In the genomic region with DNA sequence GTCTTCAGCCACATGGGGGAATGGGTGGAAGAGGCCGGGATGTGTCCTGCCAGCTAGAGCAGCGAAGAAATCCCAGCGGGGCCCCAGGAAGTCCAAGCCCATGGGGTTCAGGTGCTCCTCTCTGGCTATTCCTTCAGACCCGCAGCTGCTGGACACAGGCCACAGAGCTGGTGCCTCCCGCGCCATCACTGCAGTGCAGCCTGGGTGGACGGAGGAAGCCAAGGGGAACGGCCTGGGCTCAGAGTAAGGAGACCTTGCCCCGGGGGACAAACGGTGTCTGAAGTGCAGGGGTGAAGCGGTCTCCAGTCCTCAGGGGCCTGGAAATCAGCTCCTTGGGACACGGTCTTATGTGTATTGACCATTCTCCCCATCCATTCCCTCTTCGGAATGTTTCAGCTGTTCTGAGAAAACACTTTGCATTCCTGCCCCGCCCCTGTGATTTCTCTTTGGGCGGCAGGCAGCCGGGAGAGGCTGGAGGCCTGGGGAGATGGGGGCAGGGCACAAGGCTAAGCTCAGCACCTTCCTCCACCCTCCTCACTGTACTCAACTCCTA, we compare ENCODE assay signal across 12 cellular contexts. TPM values are rescaled to one million over a fixed set of nuclear protein-coding genes. Genes with fewer than 3 reads are reported as not detected.
A peak's percentile ranks its signal among the peaks of the same experiment; 100 is the strongest.
DNase-seq lines count a peak whose midpoint lies in the region; ATAC-seq, FAIRE-seq and TF ChIP-seq lines count a peak whose summit lies in the region.
"Had no signal": no experiment of that assay in that cellular context is flagged by ENCODE, and none has a peak within 500 bp of the region (broad histone marks: within the 10 kb centered on the region; RNA-seq: fewer than 3 reads in every experiment).

No MANE protein-coding gene starts in this region.

- ATAC-seq in A549: peak; percentile 14; a peak in 2 of 6 replicates
- ATAC-seq in RWPE2 (ENCODE audit: low read depth): peak; percentile 67
- peak; percentile 10 for ATAC-seq in foreskin keratinocyte
- peak; percentile 62 for ATAC-seq in omental fat pad (ENCODE audit: low FRiP score)
- no peak for ATAC-seq in GM19397 (IDR thresholded peaks at IDR 0.05; ENCODE audit: unreplicated experiment)
- no peak for ATAC-seq in HG03045 (IDR thresholded peaks at IDR 0.05; ENCODE audit: unreplicated experiment)

- CTCF ChIA-PET in A549 (lab: Yijun Ruan, JAX): interaction anchor here (2.7 to 4.7 kb wide), 2 partner anchors 8 to 12 kb away, joined by 15 to 26 read pairs; no protein-coding TSS in a partner anchor

- 57% methylated on average over 12 of the region's 16 CpGs for WGBS in A549 (ENCODE audit: missing lambda C conversion rate)

- peak in 1 of 2 experiments; percentile 30 for DNase-seq in A549 (ENCODE audit: low read depth in 1 of 2, low spot score in 1 of 2)
- DNase-seq in RWPE2 (ENCODE audit: low spot score): no peak
- peak in 1 of 2 donors; percentile 36 for DNase-seq in foreskin keratinocyte
- DNase-seq in omental fat pad (ENCODE audit: low spot score): no peak
- DNase-seq in HPDE6-E6E7 (ENCODE audit: extremely low spot score): no peak
- no peak for DNase-seq in WERI-Rb-1
- DNase-seq: KG1 had no signal

- H3K27ac ChIP-seq in A549 (peak overlapping the region in 1 of 2 experiments; percentile 49; a peak in 1 of 6 replicates), RWPE2 (ENCODE audit: poor library complexity, severe bottlenecking) (no peak overlapping the region), foreskin keratinocyte (no peak overlapping the region), WERI-Rb-1 (no peak overlapping the region)
- H3K27ac ChIP-seq: BLaER1 had no signal

- H3K4me3 ChIP-seq in A549 (no peak overlapping the region), RWPE2 (ENCODE audit: severe bottlenecking) (no peak overlapping the region), WERI-Rb-1 (ENCODE audit: low read depth, low read length) (no peak overlapping the region)
- H3K4me3 ChIP-seq: BLaER1, right lobe of liver had no signal

- H3K36me3 ChIP-seq in RWPE2 (ENCODE audit: low read depth) (no peaks in the 10 kb centered on the region), WERI-Rb-1 (peaks cover 9% of the 10 kb centered on the region)

- POLR2A ChIA-PET in A549 (lab: Yijun Ruan, JAX): interaction anchor here (1.4 to 1.8 kb wide), 2 partner anchors 11 to 121 kb away, joined by 4 to 6 read pairs; no protein-coding TSS in a partner anchor

- H3K4me1 ChIP-seq in A549 (peaks cover 22% of the 10 kb centered on the region), RWPE2 (ENCODE audit: insufficient read depth, poor library complexity, severe bottlenecking) (peaks cover 15% of the 10 kb centered on the region), foreskin keratinocyte (no peaks in the 10 kb centered on the region)

- no peak for TF ChIP-seq RAD21 in A549 (conservative IDR thresholded peaks at IDR 0.05 in 1 of 2, IDR thresholded peaks at IDR 0.05 in 1 of 2)

- TF ChIP-seq CTCF in A549 (IDR thresholded peaks at IDR 0.05) (no peak), RWPE2 (IDR thresholded peaks at IDR 0.05; ENCODE audit: poor library complexity, severe bottlenecking) (no peak), foreskin keratinocyte (conservative IDR thresholded peaks at IDR 0.05) (no peak), omental fat pad (IDR thresholded peaks at IDR 0.05) (no peak), WERI-Rb-1 (IDR thresholded peaks at IDR 0.05; ENCODE audit: low read depth, low read length) (no peak)

- H3K27me3 ChIP-seq in RWPE2 (ENCODE audit: insufficient read depth, poor library complexity, severe bottlenecking) (no peaks in the 10 kb centered on the region), foreskin keratinocyte (peaks cover 5% of the 10 kb centered on the region), WERI-Rb-1 (ENCODE audit: insufficient read depth, low read depth, severe bottlenecking) (no peaks in the 10 kb centered on the region)
- H3K27me3 ChIP-seq: BLaER1, right lobe of liver had no signal

- H3K4me2 ChIP-seq in A549: 0 out of 3 replicates have a peak overlapping the region, but pooled peaks have one; percentile 14

- H3K9me3 ChIP-seq in A549 (no peaks in the 10 kb centered on the region), RWPE2 (ENCODE audit: severe bottlenecking) (no peaks in the 10 kb centered on the region), WERI-Rb-1 (ENCODE audit: severe bottlenecking) (no peaks in the 10 kb centered on the region)
- H3K9me3 ChIP-seq: BLaER1, right lobe of liver had no signal

- no peak for TF ChIP-seq POLR2A in A549 (IDR thresholded peaks at IDR 0.05; ENCODE audit: low read length)

- TF ChIP-seq EP300 in A549 (IDR thresholded peaks at IDR 0.05): no peak

- FAIRE-seq in A549 (lab: Jason Lieb, UNC): no peak

TF ChIP-seq in A549, 52 proteins besides CTCF, POLR2A, EP300 and RAD21 (continues in another document):
- TF ChIP-seq, protein P1, sequence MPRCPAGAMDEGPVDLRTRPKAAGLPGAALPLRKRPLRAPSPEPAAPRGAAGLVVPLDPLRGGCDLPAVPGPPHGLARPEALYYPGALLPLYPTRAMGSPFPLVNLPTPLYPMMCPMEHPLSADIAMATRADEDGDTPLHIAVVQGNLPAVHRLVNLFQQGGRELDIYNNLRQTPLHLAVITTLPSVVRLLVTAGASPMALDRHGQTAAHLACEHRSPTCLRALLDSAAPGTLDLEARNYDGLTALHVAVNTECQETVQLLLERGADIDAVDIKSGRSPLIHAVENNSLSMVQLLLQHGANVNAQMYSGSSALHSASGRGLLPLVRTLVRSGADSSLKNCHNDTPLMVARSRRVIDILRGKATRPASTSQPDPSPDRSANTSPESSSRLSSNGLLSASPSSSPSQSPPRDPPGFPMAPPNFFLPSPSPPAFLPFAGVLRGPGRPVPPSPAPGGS (IDR thresholded peaks at IDR 0.05): no peak
- TF ChIP-seq FOSL2 (IDR thresholded peaks at IDR 0.05): no peak
- TF ChIP-seq FOSL2 (CRISPR knock-in tag; IDR thresholded peaks at IDR 0.05): no peak
- no peak for TF ChIP-seq EHF (CRISPR knock-in tag; IDR thresholded peaks at IDR 0.05)
- TF ChIP-seq, protein P2, sequence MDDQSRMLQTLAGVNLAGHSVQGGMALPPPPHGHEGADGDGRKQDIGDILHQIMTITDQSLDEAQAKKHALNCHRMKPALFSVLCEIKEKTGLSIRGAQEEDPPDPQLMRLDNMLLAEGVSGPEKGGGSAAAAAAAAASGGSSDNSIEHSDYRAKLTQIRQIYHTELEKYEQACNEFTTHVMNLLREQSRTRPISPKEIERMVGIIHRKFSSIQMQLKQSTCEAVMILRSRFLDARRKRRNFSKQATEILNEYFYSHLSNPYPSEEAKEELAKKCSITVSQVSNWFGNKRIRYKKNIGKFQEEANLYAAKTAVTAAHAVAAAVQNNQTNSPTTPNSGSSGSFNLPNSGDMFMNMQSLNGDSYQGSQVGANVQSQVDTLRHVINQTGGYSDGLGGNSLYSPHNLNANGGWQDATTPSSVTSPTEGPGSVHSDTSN (IDR thresholded peaks at IDR 0.05): no peak
- TF ChIP-seq HOXB5 (CRISPR knock-in tag; IDR thresholded peaks at IDR 0.05): no peak
- TF ChIP-seq, protein P3, sequence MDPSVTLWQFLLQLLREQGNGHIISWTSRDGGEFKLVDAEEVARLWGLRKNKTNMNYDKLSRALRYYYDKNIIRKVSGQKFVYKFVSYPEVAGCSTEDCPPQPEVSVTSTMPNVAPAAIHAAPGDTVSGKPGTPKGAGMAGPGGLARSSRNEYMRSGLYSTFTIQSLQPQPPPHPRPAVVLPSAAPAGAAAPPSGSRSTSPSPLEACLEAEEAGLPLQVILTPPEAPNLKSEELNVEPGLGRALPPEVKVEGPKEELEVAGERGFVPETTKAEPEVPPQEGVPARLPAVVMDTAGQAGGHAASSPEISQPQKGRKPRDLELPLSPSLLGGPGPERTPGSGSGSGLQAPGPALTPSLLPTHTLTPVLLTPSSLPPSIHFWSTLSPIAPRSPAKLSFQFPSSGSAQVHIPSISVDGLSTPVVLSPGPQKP (IDR thresholded peaks at IDR 0.05; ENCODE audit: low read depth, low read length): no peak
- no peak for TF ChIP-seq JUN (IDR thresholded peaks at IDR 0.05)
- TF ChIP-seq HEYL (CRISPR knock-in tag; IDR thresholded peaks at IDR 0.05): no peak
- no peak for TF ChIP-seq HDAC2 (IDR thresholded peaks at IDR 0.05)
- no peak for TF ChIP-seq NFE2L2 (conservative IDR thresholded peaks at IDR 0.05; ENCODE audit: low read length)
- TF ChIP-seq RFX5 (IDR thresholded peaks at IDR 0.05): no peak

RNA-seq across cellular contexts. Expression of a gene that starts 18.4 kb away (rescaled TPM):
- polyA plus RNA-seq in A549 (2011; rRNA removed) (4.5 and 5.0 TPM in 2 replicates), A549 (2017; fragmentation: RNase III; extraction: RNeasy Plus Mini Kit Qiagen cat#74134 plus additional on column Dnase treatment) (4.1 to 5.3 TPM (median 5.2 TPM) in 3 replicates), foreskin keratinocyte (3.4 and 4.1 TPM in 2 replicates)
- 2.9 and 3.6 TPM in 2 replicates for polyA plus RNA-seq in A549 (2012; cell fraction: cytosol; rRNA removed)
- 7.7 and 8.1 TPM in 2 replicates for polyA plus RNA-seq in A549 (2012; cell fraction: nucleus; rRNA removed)
- 10.9 and 12.7 TPM in 2 replicates for polyA minus RNA-seq in A549 (2011; rRNA and poly(A)+ RNA removed)
- total RNA-seq in foreskin keratinocyte (10.2 and 11.5 TPM in 2 replicates), omental fat pad (10 to 100 TPM; 28.9 to 44.8 (median 36.0) TPM)

RNA-seq across cellular contexts. Expression of a gene that starts 18.7 kb away (rescaled TPM):
- polyA plus RNA-seq in A549 (2011; rRNA removed): 5.7 and 8.2 TPM in 2 replicates
- 3.3 and 4.1 TPM in 2 replicates for polyA plus RNA-seq in A549 (2012; cell fraction: cytosol; rRNA removed)
- polyA plus RNA-seq in A549 (2012; cell fraction: nucleus; rRNA removed): 16.1 and 19.6 TPM in 2 replicates
- 6.1 to 9.0 TPM (median 8.9 TPM) in 3 replicates for polyA plus RNA-seq in A549 (2017; fragmentation: RNase III; extraction: RNeasy Plus Mini Kit Qiagen cat#74134 plus additional on column Dnase treatment)
- 6.0 and 7.6 TPM in 2 replicates for polyA minus RNA-seq in A549 (2011; rRNA and poly(A)+ RNA removed)
- total RNA-seq in foreskin keratinocyte: 12.4 and 14.5 TPM in 2 replicates
- 5.1 and 8.0 TPM in 2 replicates for polyA plus RNA-seq in foreskin keratinocyte
- total RNA-seq in omental fat pad: 10 to 100 TPM; 14.4 to 20.4 (median 18.0) TPM

RNA-seq across cellular contexts. Expression of a gene that starts 25.3 kb away (rescaled TPM):
- not detected in 2 replicates for polyA plus RNA-seq in A549 (2011; rRNA removed)
- not detected in 2 replicates for polyA plus RNA-seq in A549 (2012; cell fraction: cytosol; rRNA removed)
- 0.04 TPM in 1 of 2 replicates, not detected in the other for polyA plus RNA-seq in A549 (2012; cell fraction: nucleus; rRNA removed)
- polyA plus RNA-seq in A549 (2017; fragmentation: RNase III; extraction: RNeasy Plus Mini Kit Qiagen cat#74134 plus additional on column Dnase treatment): not detected in 3 replicates
- not detected in 2 replicates for polyA minus RNA-seq in A549 (2011; rRNA and poly(A)+ RNA removed)
- not detected in 2 replicates for total RNA-seq in foreskin keratinocyte
- polyA plus RNA-seq in foreskin keratinocyte: not detected in 2 replicates
- 1 to 10 TPM in 1 of 4 donors, under 1 TPM in 1, not detected in 2; 0.72 to 2.0 TPM for total RNA-seq in omental fat pad
- total RNA-seq: right lobe of liver; T-helper 2 cell treated with Interferon-gamma antibody and Interleukin-4, amounts not matched to agents 100 ng/mL and 5 ng/mL, for 36 hours had no signal

RNA-seq across cellular contexts. Expression of a gene that starts 51.4 kb away (rescaled TPM):
- polyA plus RNA-seq in A549 (2011; rRNA removed): 26.9 and 32.1 TPM in 2 replicates
- 87.0 and 122 TPM in 2 replicates for polyA plus RNA-seq in A549 (2012; cell fraction: cytosol; rRNA removed)
- 84.4 and 108 TPM in 2 replicates for polyA plus RNA-seq in A549 (2012; cell fraction: nucleus; rRNA removed)
- 56.5 to 57.5 TPM (median 57.5 TPM) in 3 replicates for polyA plus RNA-seq in A549 (2017; fragmentation: RNase III; extraction: RNeasy Plus Mini Kit Qiagen cat#74134 plus additional on column Dnase treatment)
- polyA minus RNA-seq in A549 (2011; rRNA and poly(A)+ RNA removed): 20.3 and 32.0 TPM in 2 replicates
- total RNA-seq in foreskin keratinocyte: 83.1 and 83.9 TPM in 2 replicates
- 138 and 140 TPM in 2 replicates for polyA plus RNA-seq in foreskin keratinocyte
- 10 to 100 TPM; 35.1 to 93.1 (median 64.2) TPM for total RNA-seq in omental fat pad

Comparison
In these comparisons a context has a peak if more than half of its experiments do, and no peak if none do; other contexts are left out.
1. ATAC-seq: peak in A549 (2 of 2), RWPE2 (single experiment), foreskin keratinocyte (single experiment) and omental fat pad (single experiment); none in GM19397 (single experiment) and HG03045 (single experiment).